Comparison of ENCODE assay signal across 19 cellular contexts in the genomic region with DNA sequence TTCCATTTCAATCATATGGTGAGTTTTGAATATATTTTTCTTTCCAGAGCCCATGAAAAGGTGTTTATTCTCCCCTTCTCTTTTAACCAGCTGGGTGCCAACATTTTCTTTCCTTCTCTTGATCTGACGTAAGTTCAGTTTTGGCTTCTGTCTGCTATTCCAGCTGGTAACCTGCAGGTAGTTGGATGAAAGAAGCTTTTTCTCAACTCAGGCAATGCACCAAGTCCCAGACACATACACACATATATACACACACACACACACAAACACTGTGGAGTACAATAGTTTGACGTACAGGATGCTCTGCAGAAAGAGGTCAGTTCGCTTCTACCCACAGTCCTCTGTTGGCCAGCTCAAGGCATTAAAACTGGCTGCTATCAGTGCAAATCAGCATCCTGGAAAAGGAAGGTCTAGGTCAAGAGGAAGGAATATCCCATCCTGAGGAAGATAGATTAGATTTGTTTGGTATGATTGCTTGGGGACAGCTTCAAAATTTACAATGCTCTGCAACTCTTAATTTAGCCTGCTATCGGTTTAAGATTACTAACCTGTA.
"Had no signal": no experiment of that assay in that cellular context is flagged by ENCODE, and none has a peak within 500 bp of the region (broad histone marks: within the 10 kb centered on the region; RNA-seq: fewer than 3 reads in every experiment).

No MANE protein-coding gene starts in this region.

- H3K4me3 ChIP-seq: body of pancreas, esophagus squamous epithelium, hepatocyte, SK-N-MC had no signal

- H3K9me3 ChIP-seq: body of pancreas, esophagus squamous epithelium had no signal

- H3K4me1 Mint-ChIP-seq: activated naive CD4-positive, alpha-beta T cell treated with anti-CD3 and anti-CD28 coated beads, Interleukin-2, amount 10 ng/mL, durations not matched to agents 7 days and 5 days; central memory CD8-positive, alpha-beta T cell had no signal

- H3K27me3 ChIP-seq: body of pancreas, esophagus squamous epithelium, hepatocyte had no signal

- H3K27ac Mint-ChIP-seq: activated naive CD4-positive, alpha-beta T cell treated with anti-CD3 and anti-CD28 coated beads, Interleukin-2, amount 10 ng/mL, durations not matched to agents 7 days and 5 days; activated T-helper 2 cell treated with anti-CD3 and anti-CD28 coated beads, Interferon-gamma antibody, Interleukin-2, Interleukin-4, amounts not matched to agents 10 μg/mL and 5 μg/mL and 100 μg/mL, durations not matched to agents 14 hours and 24 hours and 36 hours; dendritic cell treated with granulocyte-macrophage colony-stimulating factor and Interleukin-4, amounts not matched to agents 40 ng/mL and 50 ng/mL, for 4 days; natural killer cell treated with Interleukin-12 subunit alpha and Interleukin-12 subunit beta and Interleukin-15 and Interleukin-18, amount 100 ng/mL, for 72 hours; progenitor cell of endocrine pancreas; stimulated activated naive CD8-positive, alpha-beta T cell treated with anti-CD3 and anti-CD28 coated beads, Interleukin-15, Interleukin-2, amounts not matched to agents 100 ng/mL and 50 ng/mL, for 24 hours; T-helper 1 cell treated with Interleukin-12 subunit alpha and Interleukin-12 subunit beta and Interleukin-4 antibody, amounts not matched to agents 30 μg/mL and 1 μg/mL, for 36 hours had no signal

- H3K4me2 ChIP-seq: hepatocyte had no signal

- H3K27ac ChIP-seq: body of pancreas, esophagus squamous epithelium, hepatocyte, SK-N-MC had no signal

- H3K36me3 Mint-ChIP-seq: activated naive CD4-positive, alpha-beta T cell treated with anti-CD3 and anti-CD28 coated beads, Interleukin-2, amount 10 ng/mL, durations not matched to agents 7 days and 5 days; natural killer cell treated with Interleukin-12 subunit alpha and Interleukin-12 subunit beta and Interleukin-15 and Interleukin-18, amount 100 ng/mL, for 72 hours had no signal

- DNase-seq: activated naive CD4-positive, alpha-beta T cell treated with anti-CD3 and anti-CD28 coated beads, Interleukin-2, amount 10 ng/mL, durations not matched to agents 7 days and 5 days; body of pancreas; esophagus squamous epithelium; foreskin fibroblast; kidney; occipital lobe; stimulated activated CD4-positive, alpha-beta T cell treated with anti-CD3 and anti-CD28 coated beads, Interleukin-4, amount 100 ng/mL, for 1 hour; stimulated activated CD8-positive, alpha-beta memory T cell treated with anti-CD3 and anti-CD28 coated beads, Interleukin-4, amount 100 ng/mL, for 48 hours had no signal

- H3K4me3 Mint-ChIP-seq: activated naive CD4-positive, alpha-beta T cell treated with anti-CD3 and anti-CD28 coated beads, Interleukin-2, amount 10 ng/mL, durations not matched to agents 7 days and 5 days; central memory CD8-positive, alpha-beta T cell; dendritic cell treated with granulocyte-macrophage colony-stimulating factor and Interleukin-4, amounts not matched to agents 40 ng/mL and 50 ng/mL, for 4 days; natural killer cell treated with Interleukin-12 subunit alpha and Interleukin-12 subunit beta and Interleukin-15 and Interleukin-18, amount 100 ng/mL, for 72 hours; stimulated activated naive CD8-positive, alpha-beta T cell treated with anti-CD3 and anti-CD28 coated beads, Interleukin-15, Interleukin-2, amounts not matched to agents 100 ng/mL and 50 ng/mL, for 24 hours; T-helper 1 cell treated with Interleukin-12 subunit alpha and Interleukin-12 subunit beta and Interleukin-4 antibody, amounts not matched to agents 30 μg/mL and 1 μg/mL, for 36 hours had no signal

- FAIRE-seq: kidney, TTC549 had no signal

- H3K4me1 ChIP-seq: body of pancreas, esophagus squamous epithelium had no signal

- H3K27me3 Mint-ChIP-seq: activated naive CD4-positive, alpha-beta T cell treated with anti-CD3 and anti-CD28 coated beads, Interleukin-2, amount 10 ng/mL, durations not matched to agents 7 days and 5 days; central memory CD8-positive, alpha-beta T cell; dendritic cell treated with granulocyte-macrophage colony-stimulating factor and Interleukin-4, amounts not matched to agents 40 ng/mL and 50 ng/mL, for 4 days; natural killer cell treated with Interleukin-12 subunit alpha and Interleukin-12 subunit beta and Interleukin-15 and Interleukin-18, amount 100 ng/mL, for 72 hours; progenitor cell of endocrine pancreas; stimulated activated naive CD8-positive, alpha-beta T cell treated with anti-CD3 and anti-CD28 coated beads, Interleukin-15, Interleukin-2, amounts not matched to agents 100 ng/mL and 50 ng/mL, for 24 hours had no signal

- H3K9me3 Mint-ChIP-seq: activated T-helper 2 cell treated with anti-CD3 and anti-CD28 coated beads, Interferon-gamma antibody, Interleukin-2, Interleukin-4, amounts not matched to agents 10 μg/mL and 5 μg/mL and 100 μg/mL, durations not matched to agents 14 hours and 24 hours and 36 hours; T-helper 1 cell treated with Interleukin-12 subunit alpha and Interleukin-12 subunit beta and Interleukin-4 antibody, amounts not matched to agents 30 μg/mL and 1 μg/mL, for 36 hours had no signal

- H2AFZ ChIP-seq: hepatocyte had no signal

- ATAC-seq: activated CD4-positive, CD25-positive, alpha-beta regulatory T cell treated with anti-CD3 and anti-CD28 coated beads, Interleukin-2, amount 50 U/mL, for 24 hours; body of pancreas; natural killer cell treated with Interleukin-12 subunit alpha and Interleukin-12 subunit beta and Interleukin-15 and Interleukin-18, amount 100 ng/mL, for 72 hours had no signal

- H3K36me3 ChIP-seq: esophagus squamous epithelium had no signal

- H3K79me2 ChIP-seq: hepatocyte had no signal
